1 cellular context compared by ENCODE assay signal in the genomic region with DNA sequence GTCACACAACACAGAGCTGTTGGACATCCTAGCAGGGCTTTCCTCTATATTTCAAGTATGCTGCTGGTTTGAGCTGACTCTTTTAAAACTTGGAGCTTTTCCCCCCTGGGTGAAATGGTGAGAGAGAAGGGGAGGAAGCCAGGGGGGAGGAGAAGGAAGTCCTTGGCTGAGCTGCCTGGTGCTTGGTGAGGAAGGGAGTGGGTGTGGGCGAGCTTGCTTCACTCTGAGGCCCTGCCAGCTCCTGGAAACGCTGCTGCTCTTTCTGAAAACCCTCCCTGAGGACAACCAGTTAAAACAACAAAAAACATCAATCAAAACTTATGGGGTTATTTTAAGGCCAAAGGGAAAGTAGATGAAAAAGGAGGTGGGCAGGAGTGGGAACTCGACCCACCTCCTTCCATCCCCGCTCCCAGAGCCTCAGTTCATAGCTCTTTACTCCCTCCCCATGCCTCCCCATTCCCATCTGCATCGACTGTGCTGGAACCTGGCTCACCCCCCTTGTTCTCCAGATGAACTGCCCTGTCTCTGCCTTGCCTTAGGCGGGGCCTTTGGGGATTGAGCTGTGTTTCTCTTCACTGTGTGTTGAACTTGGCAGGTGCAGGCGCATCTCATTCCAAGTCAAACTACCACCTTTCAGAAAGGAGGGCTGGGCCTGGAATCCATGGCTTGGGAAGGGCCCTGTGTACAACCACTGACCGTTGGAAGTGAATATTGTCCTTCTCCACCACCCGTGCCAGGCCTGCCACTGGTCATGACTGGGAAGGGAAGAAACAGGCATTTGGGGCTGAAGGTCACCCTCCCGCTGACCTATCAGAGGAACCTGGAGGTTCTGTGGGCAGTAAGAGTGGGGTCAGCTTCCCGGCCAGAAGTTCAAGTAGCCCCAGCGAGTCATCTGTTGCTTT.
TF ChIP-seq lines count a peak whose summit lies in the region.

No MANE protein-coding gene starts in this region.

TF ChIP-seq in H1, 55 proteins besides CTCF, POLR2A, EP300 and RAD21 (continued from another document):
- no peak for TF ChIP-seq CBX5 (IDR thresholded peaks at IDR 0.05; ENCODE audit: low read depth, low read length)
- TF ChIP-seq BCL11A (IDR thresholded peaks at IDR 0.05; ENCODE audit: low read depth in 2 of 2, low read length in 2 of 2) = no peak
- no peak for TF ChIP-seq RBBP5 (IDR thresholded peaks at IDR 0.05; ENCODE audit: borderline replicate concordance, low read depth, low read length)
- TF ChIP-seq CHD1 (IDR thresholded peaks at IDR 0.05; ENCODE audit: low read depth, low read length) = no peak
